Comparison of ENCODE assay signal across 16 cellular contexts in the genomic region with DNA sequence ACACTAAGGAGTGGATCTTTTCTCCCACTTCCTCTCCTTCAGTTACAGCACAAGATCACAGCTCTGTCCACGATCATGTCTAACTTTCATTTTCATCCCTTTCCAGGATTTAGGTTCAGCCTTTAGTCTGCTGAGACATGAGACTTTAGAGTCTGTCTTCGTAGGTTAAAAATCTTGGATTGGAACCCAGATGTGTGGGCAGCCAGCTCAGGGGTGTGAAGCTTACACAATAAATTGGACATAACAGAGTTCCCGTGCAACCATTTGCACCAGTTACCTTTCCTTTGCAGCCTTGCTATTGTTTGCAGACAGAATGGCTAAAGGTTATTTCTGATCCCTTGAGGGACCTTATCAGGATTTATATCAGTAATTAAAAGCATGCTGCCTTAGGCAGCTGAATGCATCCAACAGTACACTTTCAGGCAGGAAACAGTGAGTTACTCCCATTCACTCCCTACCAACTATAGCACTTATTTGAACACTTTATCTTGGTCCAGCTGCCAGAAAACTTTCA.
DNase-seq lines count a peak whose midpoint lies in the region; ATAC-seq and TF ChIP-seq lines count a peak whose summit lies in the region.
"Had no signal": no experiment of that assay in that cellular context is flagged by ENCODE, and none has a peak within 500 bp of the region (broad histone marks: within the 10 kb centered on the region; RNA-seq: fewer than 3 reads in every experiment).

No MANE protein-coding gene starts in this region.

- H3K4me1 ChIP-seq in ovary (ENCODE audit: insufficient read depth) (peaks cover 2% of the 10 kb centered on the region), gastroesophageal sphincter (peaks cover 0 to 13% (median 0%) of the 10 kb centered on the region in 3 donors)

- H3K27me3 ChIP-seq in ovary (no peaks in the 10 kb centered on the region), gastroesophageal sphincter (no peaks in the 10 kb centered on the region)

- ATAC-seq in GM19328 (IDR thresholded peaks at IDR 0.05; ENCODE audit: unreplicated experiment) (no peak), GM19351 (IDR thresholded peaks at IDR 0.05; ENCODE audit: unreplicated experiment) (no peak), GM21825 (IDR thresholded peaks at IDR 0.05; ENCODE audit: unreplicated experiment) (no peak), gastroesophageal sphincter (no peak)
- ATAC-seq: activated CD8-positive, alpha-beta T cell treated with anti-CD3 and anti-CD28 coated beads, Interleukin-2, amount 10 ng/mL, durations not matched to agents 7 days and 5 days; T-helper 17 cell had no signal

- H3K27ac ChIP-seq in ovary (peak overlapping the region in 1 of 2 donors; percentile 24), gastroesophageal sphincter (no peak overlapping the region)

- H3K4me3 ChIP-seq in ovary (peak overlapping the region; percentile 15), gastroesophageal sphincter (peak overlapping the region in 1 of 2 donors; percentile 14)

- peaks cover 28% of the 10 kb centered on the region for H3K4me1 Mint-ChIP-seq in CD14-positive monocyte

- 0 to 5% (median 2%) methylated on average over 3 of the region's 3 CpGs for whole genome bisulfite sequencing in ovary, 3 donors
- WGBS in gastroesophageal sphincter (ENCODE audit: low coverage in 1 of 2), 2 donors: 17 to 18% methylated on average over 3 of the region's 3 CpGs

- intact Hi-C loops in CD14-positive monocyte (cut with micrococcal nuclease) (no loop called here), ovary (cut with DNase I) (no loop called here)

- peaks cover 0 to 3% (median 3%) of the 10 kb centered on the region in 7 donors for H3K9me3 Mint-ChIP-seq in CD14-positive monocyte
- H3K9me3 Mint-ChIP-seq: CD4-positive, CD25-positive, alpha-beta regulatory T cell had no signal

- H3K27me3 Mint-ChIP-seq in CD14-positive monocyte (ENCODE audit: low read depth in 3 of 3): peaks cover 0 to 3% (median 2%) of the 10 kb centered on the region in 3 donors

- TF ChIP-seq POLR2A in ovary (IDR thresholded peaks at IDR 0.05): no peak
- no peak for TF ChIP-seq POLR2A in gastroesophageal sphincter (IDR thresholded peaks at IDR 0.05)

- peak overlapping the region; percentile 52 to 73 for H3K4me3 Mint-ChIP-seq in CD14-positive monocyte
- H3K4me3 Mint-ChIP-seq: activated CD8-positive, alpha-beta T cell treated with anti-CD3 and anti-CD28 coated beads, Interleukin-2, amount 10 ng/mL, durations not matched to agents 7 days and 5 days; CD4-positive, CD25-positive, alpha-beta regulatory T cell; T-helper 17 cell had no signal

- no peaks in the 10 kb centered on the region for H3K36me3 Mint-ChIP-seq in CD14-positive monocyte
- H3K36me3 Mint-ChIP-seq: CD4-positive, CD25-positive, alpha-beta regulatory T cell had no signal

- H3K36me3 ChIP-seq in ovary (no peaks in the 10 kb centered on the region), gastroesophageal sphincter (no peaks in the 10 kb centered on the region)

- in situ Hi-C loops in SK-MEL-5 (cut with HindIII; ENCODE audit: low pct_unique_long_range_greater_than_20kb, low sequenced_read_pairs): loop anchor here (5.0 kb wide), 1 partner anchor 137 kb away; no protein-coding TSS in a partner anchor

- H3K9me3 ChIP-seq in ovary (no peaks in the 10 kb centered on the region), gastroesophageal sphincter (no peaks in the 10 kb centered on the region)

- DNase-seq in CD14-positive monocyte (ENCODE audit: low spot score): no peak
- peak; percentile 17 for DNase-seq in SK-MEL-5 (ENCODE audit: low read depth, low spot score)
- peak; percentile 60 for DNase-seq in fibroblast of peridontal ligament (ENCODE audit: extremely low read depth)
- no peak for DNase-seq in ovary
- DNase-seq: activated CD8-positive, alpha-beta T cell treated with anti-CD3 and anti-CD28 coated beads, Interleukin-2, amount 10 ng/mL, durations not matched to agents 7 days and 5 days; CD4-positive, CD25-positive, alpha-beta regulatory T cell; effector CD8-positive, alpha-beta T cell; MM.1S; NCI-H526; stimulated activated CD4-positive, alpha-beta T cell treated with anti-CD3 and anti-CD28 coated beads, Interleukin-4, amount 100 ng/mL, for 4 hours; substantia nigra; T-helper 17 cell had no signal

- peak overlapping the region in 1 of 7 donors; percentile 1 for H3K27ac Mint-ChIP-seq in CD14-positive monocyte
- H3K27ac Mint-ChIP-seq: activated CD8-positive, alpha-beta T cell treated with anti-CD3 and anti-CD28 coated beads, Interleukin-2, amount 10 ng/mL, durations not matched to agents 7 days and 5 days; CD4-positive, CD25-positive, alpha-beta regulatory T cell; T-helper 17 cell had no signal

- TF ChIP-seq EP300 in ovary (IDR thresholded peaks at IDR 0.05): no peak
- no peak for TF ChIP-seq EP300 in gastroesophageal sphincter (IDR thresholded peaks at IDR 0.05)

- TF ChIP-seq CTCF in CD14-positive monocyte (IDR thresholded peaks at IDR 0.05) (no peak), ovary (IDR thresholded peaks at IDR 0.05) (no peak), gastroesophageal sphincter (IDR thresholded peaks at IDR 0.05) (no peak)

Comparison
In these comparisons a context has a peak if more than half of its experiments do, and no peak if none do; other contexts are left out.
1. DNase-seq: peak in SK-MEL-5 (single experiment) and fibroblast of peridontal ligament (single experiment); none in CD14-positive monocyte (single experiment) and ovary (0 of 5).